8 cellular contexts compared by ENCODE assay signal in genomic region chr10:128069351-128070051, GRCh38. TPM values are rescaled to one million over a fixed set of nuclear protein-coding genes. Genes with fewer than 3 reads are reported as not detected.
A peak's percentile ranks its signal among the peaks of the same experiment; 100 is the strongest.
DNase-seq lines count a peak whose midpoint lies in the region; TF ChIP-seq lines count a peak whose summit lies in the region.

No MANE protein-coding gene starts in this region.

- WGBS in tibial nerve, 2 donors: 39 to 40% methylated on average over 28 of the region's 28 CpGs

- H3K27ac ChIP-seq in tibial nerve: no peak overlapping the region

- DNase-seq in COLO668 (lab: John Stamatoyannopoulos, UW; ENCODE audit: unreplicated experiment): peak; percentile 63
- DNase-seq in GM20000 (ENCODE audit: low spot score): peak; percentile 80
- peak; percentile 90 for DNase-seq in RKO (ENCODE audit: low spot score)
- DNase-seq in activated T-helper 1 cell treated with anti-CD3 and anti-CD28 coated beads, Interleukin-12 subunit alpha, Interleukin-12 subunit beta, Interleukin-2, Interleukin-4 antibody, amounts not matched to agents 30 ng/mL and 10 ng/mL and 1 ng/mL, durations not matched to agents 14 hours and 24 hours and 36 hours (ENCODE audit: low spot score): peak; percentile 63
- DNase-seq in fibroblast of the aortic adventitia (ENCODE audit: low read depth): peak; percentile 81
- peak; percentile 68 for DNase-seq in occipital lobe (lab: John Stamatoyannopoulos, UW)
- peak in 1 of 2 donors; percentile 18 for DNase-seq in tibial nerve (ENCODE audit: low spot score in 2 of 2)

- no peak overlapping the region for H3K27ac Mint-ChIP-seq in activated T-helper 1 cell treated with anti-CD3 and anti-CD28 coated beads, Interleukin-12 subunit alpha, Interleukin-12 subunit beta, Interleukin-2, Interleukin-4 antibody, amounts not matched to agents 30 ng/mL and 10 ng/mL and 1 ng/mL, durations not matched to agents 14 hours and 24 hours and 36 hours

- TF ChIP-seq EP300 in Ishikawa (IDR thresholded peaks at IDR 0.05; ENCODE audit: borderline replicate concordance) (no peak), tibial nerve (IDR thresholded peaks at IDR 0.05) (no peak)

- H3K36me3 Mint-ChIP-seq in activated T-helper 1 cell treated with anti-CD3 and anti-CD28 coated beads, Interleukin-12 subunit alpha, Interleukin-12 subunit beta, Interleukin-2, Interleukin-4 antibody, amounts not matched to agents 30 ng/mL and 10 ng/mL and 1 ng/mL, durations not matched to agents 14 hours and 24 hours and 36 hours (ENCODE audit: low read depth): peaks cover 74% of the 10 kb centered on the region

- TF ChIP-seq POLR2A in tibial nerve (IDR thresholded peaks at IDR 0.05): no peak

- intact Hi-C loops in activated T-helper 1 cell treated with anti-CD3 and anti-CD28 coated beads, Interleukin-12 subunit alpha, Interleukin-12 subunit beta, Interleukin-2, Interleukin-4 antibody, amounts not matched to agents 30 ng/mL and 10 ng/mL and 1 ng/mL, durations not matched to agents 14 hours and 24 hours and 36 hours (cut with micrococcal nuclease): loop anchor here (1.0 kb wide), 4 partner anchors 22 to 163 kb away; no protein-coding TSS in a partner anchor

- peaks cover 0 to 13% (median 11%) of the 10 kb centered on the region in 4 donors for H3K4me1 ChIP-seq in tibial nerve

- H3K4me3 Mint-ChIP-seq in activated T-helper 1 cell treated with anti-CD3 and anti-CD28 coated beads, Interleukin-12 subunit alpha, Interleukin-12 subunit beta, Interleukin-2, Interleukin-4 antibody, amounts not matched to agents 30 ng/mL and 10 ng/mL and 1 ng/mL, durations not matched to agents 14 hours and 24 hours and 36 hours: no peak overlapping the region

- H3K27me3 Mint-ChIP-seq in activated T-helper 1 cell treated with anti-CD3 and anti-CD28 coated beads, Interleukin-12 subunit alpha, Interleukin-12 subunit beta, Interleukin-2, Interleukin-4 antibody, amounts not matched to agents 30 ng/mL and 10 ng/mL and 1 ng/mL, durations not matched to agents 14 hours and 24 hours and 36 hours (ENCODE audit: insufficient read depth): no peaks in the 10 kb centered on the region

- TF ChIP-seq RAD21 in Ishikawa (IDR thresholded peaks at IDR 0.05; ENCODE audit: low read depth): peak; percentile 95

- H3K27me3 ChIP-seq in tibial nerve: no peaks in the 10 kb centered on the region

- peaks cover 41% of the 10 kb centered on the region for H3K4me1 Mint-ChIP-seq in activated T-helper 1 cell treated with anti-CD3 and anti-CD28 coated beads, Interleukin-12 subunit alpha, Interleukin-12 subunit beta, Interleukin-2, Interleukin-4 antibody, amounts not matched to agents 30 ng/mL and 10 ng/mL and 1 ng/mL, durations not matched to agents 14 hours and 24 hours and 36 hours (ENCODE audit: low read depth)

- TF ChIP-seq CTCF in GM20000 (IDR thresholded peaks at IDR 0.05; ENCODE audit: extremely low read depth, missing control alignments) (peak; percentile 64), fibroblast of the aortic adventitia (IDR thresholded peaks at IDR 0.05; ENCODE audit: insufficient read depth, low read length) (peak; percentile 74), tibial nerve (IDR thresholded peaks at IDR 0.05) (peak; percentile 72 to 88 (median 81))

- peaks cover 0 to 82% (median 5%) of the 10 kb centered on the region in 3 donors for H3K36me3 ChIP-seq in tibial nerve

- H3K9me3 Mint-ChIP-seq in activated T-helper 1 cell treated with anti-CD3 and anti-CD28 coated beads, Interleukin-12 subunit alpha, Interleukin-12 subunit beta, Interleukin-2, Interleukin-4 antibody, amounts not matched to agents 30 ng/mL and 10 ng/mL and 1 ng/mL, durations not matched to agents 14 hours and 24 hours and 36 hours: no peaks in the 10 kb centered on the region

- no peak overlapping the region for H3K4me3 ChIP-seq in fibroblast of the aortic adventitia (ENCODE audit: low read depth, low read length)
- no peak overlapping the region for H3K4me3 ChIP-seq in tibial nerve

- no peaks in the 10 kb centered on the region for H3K9me3 ChIP-seq in tibial nerve

TF ChIP-seq in Ishikawa, 13 proteins besides CTCF, POLR2A, EP300 and RAD21:
- TF ChIP-seq CREB1 (IDR thresholded peaks at IDR 0.05; ENCODE audit: low read depth) (no peak), CEBPB (IDR thresholded peaks at IDR 0.05) (no peak), TEAD4 (IDR thresholded peaks at IDR 0.05) (no peak), YY1 (IDR thresholded peaks at IDR 0.05; ENCODE audit: low read depth) (no peak), FOXM1 (IDR thresholded peaks at IDR 0.05; ENCODE audit: borderline replicate concordance, low read depth) (no peak), TCF12 (IDR thresholded peaks at IDR 0.05; ENCODE audit: low read depth) (no peak), MAX (IDR thresholded peaks at IDR 0.05) (no peak), ZBTB7A (IDR thresholded peaks at IDR 0.05; ENCODE audit: low read depth) (no peak)
- TF ChIP-seq, protein P1, sequence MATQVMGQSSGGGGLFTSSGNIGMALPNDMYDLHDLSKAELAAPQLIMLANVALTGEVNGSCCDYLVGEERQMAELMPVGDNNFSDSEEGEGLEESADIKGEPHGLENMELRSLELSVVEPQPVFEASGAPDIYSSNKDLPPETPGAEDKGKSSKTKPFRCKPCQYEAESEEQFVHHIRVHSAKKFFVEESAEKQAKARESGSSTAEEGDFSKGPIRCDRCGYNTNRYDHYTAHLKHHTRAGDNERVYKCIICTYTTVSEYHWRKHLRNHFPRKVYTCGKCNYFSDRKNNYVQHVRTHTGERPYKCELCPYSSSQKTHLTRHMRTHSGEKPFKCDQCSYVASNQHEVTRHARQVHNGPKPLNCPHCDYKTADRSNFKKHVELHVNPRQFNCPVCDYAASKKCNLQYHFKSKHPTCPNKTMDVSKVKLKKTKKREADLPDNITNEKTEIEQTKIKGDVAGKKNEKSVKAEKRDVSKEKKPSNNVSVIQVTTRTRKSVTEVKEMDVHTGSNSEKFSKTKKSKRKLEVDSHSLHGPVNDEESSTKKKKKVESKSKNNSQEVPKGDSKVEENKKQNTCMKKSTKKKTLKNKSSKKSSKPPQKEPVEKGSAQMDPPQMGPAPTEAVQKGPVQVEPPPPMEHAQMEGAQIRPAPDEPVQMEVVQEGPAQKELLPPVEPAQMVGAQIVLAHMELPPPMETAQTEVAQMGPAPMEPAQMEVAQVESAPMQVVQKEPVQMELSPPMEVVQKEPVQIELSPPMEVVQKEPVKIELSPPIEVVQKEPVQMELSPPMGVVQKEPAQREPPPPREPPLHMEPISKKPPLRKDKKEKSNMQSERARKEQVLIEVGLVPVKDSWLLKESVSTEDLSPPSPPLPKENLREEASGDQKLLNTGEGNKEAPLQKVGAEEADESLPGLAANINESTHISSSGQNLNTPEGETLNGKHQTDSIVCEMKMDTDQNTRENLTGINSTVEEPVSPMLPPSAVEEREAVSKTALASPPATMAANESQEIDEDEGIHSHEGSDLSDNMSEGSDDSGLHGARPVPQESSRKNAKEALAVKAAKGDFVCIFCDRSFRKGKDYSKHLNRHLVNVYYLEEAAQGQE (IDR thresholded peaks at IDR 0.05; ENCODE audit: low read depth): no peak

RNA-seq across cellular contexts. Expression of gene MKI67, which starts 56.7 kb away (rescaled TPM):
- 141 and 159 TPM in 2 replicates for total RNA-seq in activated T-helper 1 cell treated with anti-CD3 and anti-CD28 coated beads, Interleukin-12 subunit alpha, Interleukin-12 subunit beta, Interleukin-2, Interleukin-4 antibody, amounts not matched to agents 30 ng/mL and 10 ng/mL and 1 ng/mL, durations not matched to agents 14 hours and 24 hours and 36 hours
- total RNA-seq in fibroblast of the aortic adventitia (ENCODE audit: low replicate concordance) (1.6 and 38.7 TPM in 2 replicates), occipital lobe (1.7 TPM), tibial nerve (1 to 10 TPM in 3 of 4 donors, under 1 TPM in 1; under 0.01 to 6.9 (median 3.4) TPM)
